Comparison of ENCODE assay signal across 21 cellular contexts in genomic region chr7:43482679-43483252, GRCh38.
"Had no signal": no experiment of that assay in that cellular context is flagged by ENCODE, and none has a peak within 500 bp of the region (broad histone marks: within the 10 kb centered on the region; RNA-seq: fewer than 3 reads in every experiment).

No MANE protein-coding gene starts in this region.

- ATAC-seq: activated CD8-positive, alpha-beta memory T cell treated with anti-CD3 and anti-CD28 coated beads, Interleukin-2, amount 10 ng/mL, durations not matched to agents 7 days and 5 days; activated T-helper 17 cell treated with anti-CD3 and anti-CD28 coated beads, Interleukin-2, amount 50 U/mL, for 72 hours; body of pancreas; esophagus mucosa; left colon; T-cell; upper lobe of right lung had no signal

- H2AFZ ChIP-seq: hepatocyte had no signal

- H3K4me2 ChIP-seq: hepatocyte had no signal

- H3K4me1 ChIP-seq: colonic mucosa, upper lobe of right lung had no signal

- H3K9me3 ChIP-seq: body of pancreas, colonic mucosa, upper lobe of right lung had no signal

- H3K36me3 ChIP-seq: colonic mucosa, upper lobe of right lung had no signal

- DNase-seq: activated B cell treated with CpG ODN at 0.5 μM for 24 hours; activated CD4-positive, alpha-beta memory T cell treated with anti-CD3 and anti-CD28 coated beads, Interleukin-2, amount 10 ng/mL, durations not matched to agents 7 days and 5 days; activated CD4-positive, alpha-beta T cell treated with anti-CD3 and anti-CD28 coated beads for 48 hours; activated CD8-positive, alpha-beta memory T cell treated with anti-CD3 and anti-CD28 coated beads, Interleukin-2, amount 10 ng/mL, durations not matched to agents 7 days and 5 days; activated naive CD4-positive, alpha-beta T cell; activated naive CD8-positive, alpha-beta T cell treated with anti-CD3 and anti-CD28 coated beads for 36 hours; activated T-cell treated with anti-CD3 and anti-CD28 coated beads, Interleukin-2, amount 50 U/mL, for 1 hour; body of pancreas; central memory CD4-positive, alpha-beta T cell; colonic mucosa; left colon; stimulated activated CD4-positive, alpha-beta T cell treated with anti-CD3 and anti-CD28 coated beads, Interleukin-12 subunit alpha, Interleukin-12 subunit beta, amount 100 ng/mL, for 4 hours; stimulated activated CD4-positive, alpha-beta T cell treated with anti-CD3 and anti-CD28 coated beads, Interleukin-1b, Interleukin-23, amount 100 ng/mL, for 48 hours; stimulated activated CD8-positive, alpha-beta memory T cell treated with anti-CD3 and anti-CD28 coated beads, Interleukin-4, amount 100 ng/mL, for 48 hours; stimulated activated naive CD4-positive, alpha-beta T cell; T-cell; upper lobe of right lung had no signal

- H3K79me2 ChIP-seq: hepatocyte had no signal

- H3K27ac ChIP-seq: body of pancreas, colonic mucosa, hepatocyte, upper lobe of right lung had no signal

- H3K27me3 ChIP-seq: body of pancreas, colonic mucosa, hepatocyte, upper lobe of right lung had no signal

- H3K4me3 ChIP-seq: body of pancreas, colonic mucosa, hepatocyte, lung, upper lobe of right lung had no signal
